Comparison of ENCODE assay signal across 16 cellular contexts in genomic region chr3:187870360-187871203, GRCh38.
DNase-seq lines count a peak whose midpoint lies in the region; ATAC-seq and TF ChIP-seq lines count a peak whose summit lies in the region.
"Had no signal": no experiment of that assay in that cellular context is flagged by ENCODE, and none has a peak within 500 bp of the region (broad histone marks: within the 10 kb centered on the region; RNA-seq: fewer than 3 reads in every experiment).

No MANE protein-coding gene starts in this region.

- ATAC-seq in GM18508 (IDR thresholded peaks at IDR 0.05; ENCODE audit: insufficient read depth, unreplicated experiment), result peak; percentile 76
- peak; percentile 76 for ATAC-seq in GM19438 (IDR thresholded peaks at IDR 0.05; ENCODE audit: low read depth, unreplicated experiment)
- ATAC-seq in HG03060 (IDR thresholded peaks at IDR 0.05; ENCODE audit: low read depth, unreplicated experiment), result peak; percentile 85
- peak; percentile 88 for ATAC-seq in activated T-helper 17 cell treated with anti-CD3 and anti-CD28 coated beads, Interleukin-2, amount 50 U/mL, for 72 hours (replicated peaks)
- ATAC-seq in HG02623 (IDR thresholded peaks at IDR 0.05; ENCODE audit: unreplicated experiment), result no peak
- ATAC-seq: lower lobe of right lung had no signal

- H3K4me3 ChIP-seq in vagina, result no peak overlapping the region
- H3K4me3 ChIP-seq: lower lobe of right lung had no signal

- no peaks in the 10 kb centered on the region for H3K4me1 ChIP-seq in vagina
- H3K4me1 ChIP-seq: lower lobe of right lung had no signal

- no peaks in the 10 kb centered on the region for H3K9me3 Mint-ChIP-seq in activated T-helper 17 cell treated with anti-CD3 and anti-CD28 coated beads, Interleukin-2, amount 50 U/mL, for 72 hours
- H3K9me3 Mint-ChIP-seq: type B pancreatic cell had no signal

- H3K36me3 Mint-ChIP-seq in activated T-helper 17 cell treated with anti-CD3 and anti-CD28 coated beads, Interleukin-2, amount 50 U/mL, for 72 hours (ENCODE audit: low read depth), result no peaks in the 10 kb centered on the region
- H3K36me3 Mint-ChIP-seq: type B pancreatic cell had no signal

- peak overlapping the region; percentile 34 for H3K27ac Mint-ChIP-seq in activated T-helper 17 cell treated with anti-CD3 and anti-CD28 coated beads, Interleukin-2, amount 50 U/mL, for 72 hours
- H3K27ac Mint-ChIP-seq: type B pancreatic cell had no signal

- TF ChIP-seq POLR2A in vagina (IDR thresholded peaks at IDR 0.05), result no peak

- no peak for TF ChIP-seq CTCF in vagina (IDR thresholded peaks at IDR 0.05)

- intact Hi-C loops in vagina (cut with DNase I), result no loop called here

- DNase-seq in middle frontal gyrus (ENCODE audit: extremely low spot score, low spot score) (no peak), AML-193 (lab: John Stamatoyannopoulos, UW) (no peak), vagina (ENCODE audit: extremely low spot score in 2 of 2) (no peak)
- DNase-seq: amygdala, GF-D8, lower lobe of right lung, MV-4-11, NCI-H526 had no signal

- H3K9me3 ChIP-seq in vagina, result no peaks in the 10 kb centered on the region
- H3K9me3 ChIP-seq: lower lobe of right lung had no signal

- H3K27me3 Mint-ChIP-seq in activated T-helper 17 cell treated with anti-CD3 and anti-CD28 coated beads, Interleukin-2, amount 50 U/mL, for 72 hours, result no peaks in the 10 kb centered on the region
- H3K27me3 Mint-ChIP-seq: type B pancreatic cell had no signal

- H3K4me3 Mint-ChIP-seq in activated T-helper 17 cell treated with anti-CD3 and anti-CD28 coated beads, Interleukin-2, amount 50 U/mL, for 72 hours, result no peak overlapping the region
- H3K4me3 Mint-ChIP-seq: type B pancreatic cell had no signal

- no peaks in the 10 kb centered on the region for H3K27me3 ChIP-seq in vagina

- H3K27ac ChIP-seq in vagina, result no peak overlapping the region
- H3K27ac ChIP-seq: C4-2B, lower lobe of right lung, VCaP had no signal

- H3K4me1 Mint-ChIP-seq in activated T-helper 17 cell treated with anti-CD3 and anti-CD28 coated beads, Interleukin-2, amount 50 U/mL, for 72 hours, result peaks cover 9% of the 10 kb centered on the region

- H3K36me3 ChIP-seq in vagina, result no peaks in the 10 kb centered on the region
- H3K36me3 ChIP-seq: lower lobe of right lung had no signal
